ENCODE assay signal across 21 cellular contexts in genomic region chr2:32128636-32129035, GRCh38. TPM values are rescaled to one million over a fixed set of nuclear protein-coding genes. Genes with fewer than 3 reads are reported as not detected.
DNase-seq lines count a peak whose midpoint lies in the region; FAIRE-seq and TF ChIP-seq lines count a peak whose summit lies in the region.
"Had no signal": no experiment of that assay in that cellular context is flagged by ENCODE, and none has a peak within 500 bp of the region (broad histone marks: within the 10 kb centered on the region; RNA-seq: fewer than 3 reads in every experiment).

No MANE protein-coding gene starts in this region.

- no peak for TF ChIP-seq POLR2A in H54 (IDR thresholded peaks at IDR 0.05; ENCODE audit: low read depth, low read length)

- no TSS peak for BruUV-seq in OCI-LY7 (replicated peaks; lab: Mats Ljungman, UMichigan)

- H2AFZ ChIP-seq in osteoblast (ENCODE audit: low read length) (no peak overlapping the region), OCI-LY7 (ENCODE audit: low read length) (no peak overlapping the region)
- H2AFZ ChIP-seq: GM23248 had no signal

- DNase-seq in H54 (ENCODE audit: insufficient read length, low spot score) (no peak), osteoblast (ENCODE audit: insufficient read length, low spot score, missing footprints) (peak; percentile 42), urothelium cell line (ENCODE audit: low spot score) (no peak), NCI-H1105 treated with DMSO at 0.1 percent for 48 hours (lab: John Stamatoyannopoulos, UW) (no peak), CD1c-positive myeloid dendritic cell (ENCODE audit: extremely low spot score) (no peak), OCI-LY7 (ENCODE audit: low spot score) (no peak)
- DNase-seq: CD4-positive, alpha-beta T cell; CD8-positive, alpha-beta memory T cell; DMS 273 treated with DMSO at 0.1 percent for 48 hours; DMS79; EL; GDM1; GM23248; H9 had no signal

- peaks cover 9% of the 10 kb centered on the region for H3K36me3 ChIP-seq in osteoblast (ENCODE audit: insufficient read depth, low read length)
- H3K36me3 ChIP-seq in OCI-LY7 (ENCODE audit: insufficient read depth, low read length), result peaks cover 56% of the 10 kb centered on the region

- no peaks in the 10 kb centered on the region for H4K20me1 ChIP-seq in osteoblast (ENCODE audit: insufficient read depth, low read length)
- no peaks in the 10 kb centered on the region for H4K20me1 ChIP-seq in OCI-LY7 (ENCODE audit: insufficient read depth, low read length)
- H4K20me1 ChIP-seq: BLaER1 had no signal

- H3K27me3 ChIP-seq in osteoblast (ENCODE audit: insufficient read depth, low read length), result no peaks in the 10 kb centered on the region
- H3K27me3 ChIP-seq: BLaER1 had no signal

- no peaks in the 10 kb centered on the region for H3K9me2 ChIP-seq in OCI-LY7 (ENCODE audit: insufficient read depth, low read length)

- no peak for TF ChIP-seq CTCF in VCaP (conservative IDR thresholded peaks at IDR 0.05)
- no peak for TF ChIP-seq CTCF in osteoblast (IDR thresholded peaks at IDR 0.05; ENCODE audit: extremely low read depth, low read depth, low read length)
- no peak for TF ChIP-seq CTCF in OCI-LY7 (conservative IDR thresholded peaks at IDR 0.05; ENCODE audit: low read length)

- no peaks in the 10 kb centered on the region for H3K79me2 ChIP-seq in osteoblast (ENCODE audit: insufficient read depth, low read length)
- no peaks in the 10 kb centered on the region for H3K79me2 ChIP-seq in OCI-LY7 (ENCODE audit: insufficient read depth, low read depth, low read length)

- H3K27ac ChIP-seq in VCaP (peak overlapping the region; percentile 30), osteoblast (ENCODE audit: low read depth, low read length) (no peak overlapping the region), OCI-LY7 (ENCODE audit: low read depth, low read length, poor library complexity, severe bottlenecking) (no peak overlapping the region)
- H3K27ac ChIP-seq: BLaER1, C4-2B, GM23248 had no signal

- H3K4me3 ChIP-seq in osteoblast (ENCODE audit: insufficient read depth, low read length) (no peak overlapping the region), OCI-LY7 (ENCODE audit: low read depth, low read length, poor library complexity, severe bottlenecking) (no peak overlapping the region)
- H3K4me3 ChIP-seq: BLaER1, GM12878, GM23248 had no signal

- H3K9me3 ChIP-seq in osteoblast (ENCODE audit: low read depth, low read length) (no peaks in the 10 kb centered on the region), OCI-LY7 (ENCODE audit: low read length) (no peaks in the 10 kb centered on the region)
- H3K9me3 ChIP-seq: BLaER1 had no signal

- FAIRE-seq in H54 (lab: Jason Lieb, UNC) (peak; percentile 41), urothelium cell line (lab: Jason Lieb, UNC) (peak; percentile 58)
- FAIRE-seq: A204.1, D721Med, GM12878, H1 had no signal

- no peaks in the 10 kb centered on the region for H3K4me1 ChIP-seq in osteoblast (ENCODE audit: insufficient read depth, low read length)
- no peaks in the 10 kb centered on the region for H3K4me1 ChIP-seq in OCI-LY7 (ENCODE audit: insufficient read depth, low read length, poor library complexity, severe bottlenecking)
- H3K4me1 ChIP-seq: BLaER1 had no signal

- H3K4me2 ChIP-seq in osteoblast (ENCODE audit: insufficient read depth, low read length) (no peak overlapping the region), OCI-LY7 (ENCODE audit: low read length) (no peak overlapping the region)
- H3K4me2 ChIP-seq: BLaER1 had no signal

- CTCF ChIA-PET in OCI-LY7 (lab: Charles Lee; ENCODE audit: unreplicated experiment), result no interaction called here

- intact Hi-C loops in OCI-LY7 (cut with micrococcal nuclease; ENCODE audit: unreplicated experiment), result no loop called here

- POLR2A ChIA-PET in OCI-LY7 (lab: Charles Lee), result interaction anchor here (0.9 kb wide), 1 partner anchor 49 kb away, joined by 3 read pairs; no protein-coding TSS in a partner anchor

RNA-seq across cellular contexts. Expression of gene SLC30A6, which starts 37.0 kb away (rescaled TPM):
- 28.6 and 31.5 TPM in 2 replicates for total RNA-seq in osteoblast
- 5.4 and 8.9 TPM in 2 replicates for total RNA-seq in OCI-LY7 (2014; rRNA removed; shearing (Covaris generic))
- total RNA-seq in OCI-LY7 (2022), result 16.6 and 17.0 TPM in 2 replicates
